1 cellular context compared by ENCODE assay signal in genomic region chr5:139848508-139849100, GRCh38.
TF ChIP-seq lines count a peak whose summit lies in the region.

No MANE protein-coding gene starts in this region.

TF ChIP-seq in HepG2, 621 proteins besides CTCF, POLR2A, EP300 and RAD21 (continued from another document):
- TF ChIP-seq, protein P1, sequence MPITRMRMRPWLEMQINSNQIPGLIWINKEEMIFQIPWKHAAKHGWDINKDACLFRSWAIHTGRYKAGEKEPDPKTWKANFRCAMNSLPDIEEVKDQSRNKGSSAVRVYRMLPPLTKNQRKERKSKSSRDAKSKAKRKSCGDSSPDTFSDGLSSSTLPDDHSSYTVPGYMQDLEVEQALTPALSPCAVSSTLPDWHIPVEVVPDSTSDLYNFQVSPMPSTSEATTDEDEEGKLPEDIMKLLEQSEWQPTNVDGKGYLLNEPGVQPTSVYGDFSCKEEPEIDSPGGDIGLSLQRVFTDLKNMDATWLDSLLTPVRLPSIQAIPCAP (CRISPR knock-in tag; IDR thresholded peaks at IDR 0.05; ENCODE audit: low read depth) = no peak
- TF ChIP-seq, protein P2, sequence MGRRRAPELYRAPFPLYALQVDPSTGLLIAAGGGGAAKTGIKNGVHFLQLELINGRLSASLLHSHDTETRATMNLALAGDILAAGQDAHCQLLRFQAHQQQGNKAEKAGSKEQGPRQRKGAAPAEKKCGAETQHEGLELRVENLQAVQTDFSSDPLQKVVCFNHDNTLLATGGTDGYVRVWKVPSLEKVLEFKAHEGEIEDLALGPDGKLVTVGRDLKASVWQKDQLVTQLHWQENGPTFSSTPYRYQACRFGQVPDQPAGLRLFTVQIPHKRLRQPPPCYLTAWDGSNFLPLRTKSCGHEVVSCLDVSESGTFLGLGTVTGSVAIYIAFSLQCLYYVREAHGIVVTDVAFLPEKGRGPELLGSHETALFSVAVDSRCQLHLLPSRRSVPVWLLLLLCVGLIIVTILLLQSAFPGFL (CRISPR knock-in tag; IDR thresholded peaks at IDR 0.05) = no peak
- no peak for TF ChIP-seq ZBTB7B (CRISPR knock-in tag; IDR thresholded peaks at IDR 0.05)
